Comparison of ENCODE assay signal across 10 cellular contexts in the genomic region with DNA sequence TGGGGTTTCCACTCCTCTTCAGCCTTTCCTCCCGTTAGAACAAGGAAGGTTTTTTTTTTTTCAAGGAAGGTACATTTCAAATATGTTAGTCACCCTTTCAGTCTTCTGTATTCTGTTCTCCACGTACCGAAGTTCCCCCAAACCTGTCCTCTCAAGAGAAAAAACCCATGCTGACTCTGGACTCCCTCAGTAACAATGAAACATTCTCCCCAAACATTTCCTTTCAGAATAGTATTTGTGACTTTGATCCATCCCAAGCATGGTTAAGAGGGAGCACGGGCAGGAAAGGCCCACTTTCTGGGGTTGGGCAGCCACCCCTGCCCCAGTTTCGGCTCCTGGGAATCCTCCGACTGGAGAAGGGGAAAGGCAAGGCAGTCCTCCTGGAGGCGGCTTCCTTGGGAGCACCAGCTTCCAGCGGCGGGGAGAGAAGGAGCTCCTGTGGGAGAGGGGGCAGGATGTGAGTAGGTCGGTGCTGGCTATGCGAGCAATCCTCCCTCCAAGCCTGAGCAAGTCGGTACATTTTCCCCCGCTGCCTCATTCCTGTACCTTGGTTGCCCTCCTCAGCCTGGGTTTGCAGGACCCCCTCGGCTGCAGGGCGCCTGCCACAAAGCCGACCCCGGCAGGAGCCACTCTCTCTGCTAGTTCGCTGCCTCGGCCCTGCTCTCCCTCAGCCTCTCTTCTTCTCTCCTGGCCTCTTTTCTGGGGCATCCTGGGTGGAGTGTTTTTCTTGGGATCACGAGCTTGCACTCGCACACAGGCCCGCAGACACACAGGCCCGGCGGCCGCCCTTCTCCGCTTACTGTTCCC. TPM values are rescaled to one million over a fixed set of nuclear protein-coding genes. Genes with fewer than 3 reads are reported as not detected.
A peak's percentile ranks its signal among the peaks of the same experiment; 100 is the strongest.
DNase-seq lines count a peak whose midpoint lies in the region; ATAC-seq and TF ChIP-seq lines count a peak whose summit lies in the region.
"Had no signal": no experiment of that assay in that cellular context is flagged by ENCODE, and none has a peak within 500 bp of the region (broad histone marks: within the 10 kb centered on the region; RNA-seq: fewer than 3 reads in every experiment).

No MANE protein-coding gene starts in this region.

- TF ChIP-seq POLR2A in transverse colon (IDR thresholded peaks at IDR 0.05): no peak

- peaks cover 25% of the 10 kb centered on the region for H3K4me1 Mint-ChIP-seq in activated CD4-positive, alpha-beta memory T cell treated with anti-CD3 and anti-CD28 coated beads, Interleukin-2, amount 10 ng/mL, durations not matched to agents 7 days and 5 days
- H3K4me1 Mint-ChIP-seq in activated CD4-positive, alpha-beta memory T cell treated with anti-CD3 and anti-CD28 coated beads for 36 hours (ENCODE audit: low read depth): peaks cover 27% of the 10 kb centered on the region

- POLR2A ChIA-PET in activated CD4-positive, alpha-beta memory T cell treated with anti-CD3 and anti-CD28 coated beads, Interleukin-2, amount 10 ng/mL, durations not matched to agents 7 days and 5 days (lab: Charles Lee): no interaction called here
- POLR2A ChIA-PET in activated CD4-positive, alpha-beta memory T cell treated with anti-CD3 and anti-CD28 coated beads for 36 hours (lab: Charles Lee): interaction anchor here (0.6 to 1.1 kb wide), 3 partner anchors 51 to 1205 kb away, joined by 3 to 4 read pairs (median 4); no protein-coding TSS in a partner anchor

- peaks cover 79% of the 10 kb centered on the region for H3K27me3 Mint-ChIP-seq in activated CD4-positive, alpha-beta memory T cell treated with anti-CD3 and anti-CD28 coated beads, Interleukin-2, amount 10 ng/mL, durations not matched to agents 7 days and 5 days
- H3K27me3 Mint-ChIP-seq in activated CD4-positive, alpha-beta memory T cell treated with anti-CD3 and anti-CD28 coated beads for 36 hours: peaks cover 58% of the 10 kb centered on the region

- 13 to 18% methylated on average over 24 to 26 of the region's 26 CpGs for WGBS in lung, 2 donors
- 17 to 29% methylated on average over 3 to 26 of the region's 26 CpGs for WGBS in transverse colon (ENCODE audit: low coverage in 1 of 2), 2 donors

- DNase-seq in activated CD4-positive, alpha-beta memory T cell treated with anti-CD3 and anti-CD28 coated beads, Interleukin-2, amount 10 ng/mL, durations not matched to agents 7 days and 5 days: no peak
- no peak for DNase-seq in activated CD4-positive, alpha-beta memory T cell treated with anti-CD3 and anti-CD28 coated beads for 36 hours
- peak; percentile 29 for DNase-seq in astrocyte of the spinal cord (ENCODE audit: low read depth, low spot score)
- no peak for DNase-seq in lung (ENCODE audit: low spot score)
- no peak for DNase-seq in transverse colon
- no peak for DNase-seq in inferior parietal cortex (ENCODE audit: extremely low spot score)
- no peak for DNase-seq in NCI-H345 treated with DMSO at 0.1 percent for 48 hours (lab: John Stamatoyannopoulos, UW; ENCODE audit: unreplicated experiment)
- DNase-seq: kidney glomerular epithelial cell, SW 1271 had no signal

- H3K36me3 Mint-ChIP-seq in activated CD4-positive, alpha-beta memory T cell treated with anti-CD3 and anti-CD28 coated beads, Interleukin-2, amount 10 ng/mL, durations not matched to agents 7 days and 5 days (ENCODE audit: low read depth): peaks cover 8% of the 10 kb centered on the region
- H3K36me3 Mint-ChIP-seq in activated CD4-positive, alpha-beta memory T cell treated with anti-CD3 and anti-CD28 coated beads for 36 hours: peaks cover 10% of the 10 kb centered on the region

- H3K4me3 ChIP-seq in astrocyte of the spinal cord (ENCODE audit: low read depth, low read length) (peak overlapping the region; percentile 93), lung (peak overlapping the region; percentile 40), transverse colon (peak overlapping the region; percentile 9 to 97 (median 64))

- H3K27ac Mint-ChIP-seq in activated CD4-positive, alpha-beta memory T cell treated with anti-CD3 and anti-CD28 coated beads, Interleukin-2, amount 10 ng/mL, durations not matched to agents 7 days and 5 days: no peak overlapping the region
- H3K27ac Mint-ChIP-seq in activated CD4-positive, alpha-beta memory T cell treated with anti-CD3 and anti-CD28 coated beads for 36 hours: no peak overlapping the region

- TF ChIP-seq EP300 in transverse colon (IDR thresholded peaks at IDR 0.05; ENCODE audit: low read depth): no peak

- peak overlapping the region; percentile 85 for H3K4me3 Mint-ChIP-seq in activated CD4-positive, alpha-beta memory T cell treated with anti-CD3 and anti-CD28 coated beads, Interleukin-2, amount 10 ng/mL, durations not matched to agents 7 days and 5 days
- H3K4me3 Mint-ChIP-seq in activated CD4-positive, alpha-beta memory T cell treated with anti-CD3 and anti-CD28 coated beads for 36 hours: no peak overlapping the region

- no peaks in the 10 kb centered on the region for H3K9me3 Mint-ChIP-seq in activated CD4-positive, alpha-beta memory T cell treated with anti-CD3 and anti-CD28 coated beads, Interleukin-2, amount 10 ng/mL, durations not matched to agents 7 days and 5 days
- no peaks in the 10 kb centered on the region for H3K9me3 Mint-ChIP-seq in activated CD4-positive, alpha-beta memory T cell treated with anti-CD3 and anti-CD28 coated beads for 36 hours

- H3K27ac ChIP-seq in lung (ENCODE audit: low read depth in 1 of 2, low read length in 1 of 2): peak overlapping the region in 1 of 2 donors; percentile 87
- peak overlapping the region; percentile 90 to 96 (median 92) for H3K27ac ChIP-seq in transverse colon

- H3K9me3 ChIP-seq in lung (ENCODE audit: control insufficient read depth in 2 of 2, insufficient read depth in 1 of 2, low read length in 1 of 2) (peaks cover 0 to 2% of the 10 kb centered on the region in 2 donors), transverse colon (no peaks in the 10 kb centered on the region)

- H3K4me1 ChIP-seq in lung (ENCODE audit: control insufficient read depth in 2 of 2, insufficient read depth in 2 of 2, low read length in 2 of 2) (peaks cover 0 to 9% of the 10 kb centered on the region in 2 donors), transverse colon (peaks cover 19 to 55% (median 46%) of the 10 kb centered on the region in 4 donors)

- in situ Hi-C loops in astrocyte of the spinal cord (cut with HindIII; ENCODE audit: low sequenced_read_pairs): no loop called here
- in situ Hi-C loops in transverse colon (cut with MboI; ENCODE audit: low pct_ligation_motif_present in 1 of 4, low pct_unique_long_range_greater_than_20kb in 1 of 4, low sequenced_read_pairs in 3 of 4): loop anchor here in 1 of 4 donors (10.0 kb wide), 1 partner anchor 243 kb away; no protein-coding TSS in a partner anchor

- no peak for TF ChIP-seq CTCF in astrocyte of the spinal cord (IDR thresholded peaks at IDR 0.05; ENCODE audit: low read depth, low read length)
- no peak for TF ChIP-seq CTCF in lung (IDR thresholded peaks at IDR 0.05; ENCODE audit: control extremely low read depth, extremely low read depth)
- TF ChIP-seq CTCF in transverse colon (IDR thresholded peaks at IDR 0.05): no peak

- CTCF ChIA-PET in activated CD4-positive, alpha-beta memory T cell treated with anti-CD3 and anti-CD28 coated beads, Interleukin-2, amount 10 ng/mL, durations not matched to agents 7 days and 5 days (lab: Charles Lee): no interaction called here
- CTCF ChIA-PET in activated CD4-positive, alpha-beta memory T cell treated with anti-CD3 and anti-CD28 coated beads for 36 hours (lab: Charles Lee): interaction anchor here (0.7 to 2.2 kb wide), 4 partner anchors 53 to 112 kb away, joined by 3 to 10 read pairs (median 6); no protein-coding TSS in a partner anchor

- ATAC-seq in lung (ENCODE audit: insufficient read depth, low FRiP score): no peak
- no peak for ATAC-seq in GM21576 (IDR thresholded peaks at IDR 0.05; ENCODE audit: unreplicated experiment)

- H3K27me3 ChIP-seq in lung (ENCODE audit: control insufficient read depth, insufficient read depth) (no peaks in the 10 kb centered on the region), transverse colon (no peaks in the 10 kb centered on the region)

- intact Hi-C loops in activated CD4-positive, alpha-beta memory T cell treated with anti-CD3 and anti-CD28 coated beads for 36 hours (cut with micrococcal nuclease): loop anchor here (5.0 kb wide), 2 partner anchors 64 to 1236 kb away; no protein-coding TSS in a partner anchor
- intact Hi-C loops in transverse colon (cut with DNase I; ENCODE audit: low total_unique reads): loop anchor here (2.0 to 10.0 kb wide), 2 partner anchors 31 to 243 kb away; no protein-coding TSS in a partner anchor

- H3K36me3 ChIP-seq in lung (ENCODE audit: control insufficient read depth in 2 of 2, insufficient read depth in 2 of 2, low read length in 2 of 2) (no peaks in the 10 kb centered on the region), transverse colon (no peaks in the 10 kb centered on the region)

RNA-seq across cellular contexts. Expression of gene HOXA1, which starts 2.1 kb away (rescaled TPM):
- total RNA-seq in activated CD4-positive, alpha-beta memory T cell treated with anti-CD3 and anti-CD28 coated beads, Interleukin-2, amount 10 ng/mL, durations not matched to agents 7 days and 5 days: under 1 TPM; 0.70 to 0.86 TPM
- total RNA-seq in activated CD4-positive, alpha-beta memory T cell treated with anti-CD3 and anti-CD28 coated beads for 36 hours: under 1 TPM; 0.29 to 0.43 TPM
- under 1 TPM; 0.31 to 0.37 TPM for total RNA-seq in lung
- under 1 TPM; 0.06 to 0.33 TPM for polyA plus RNA-seq in lung
- 1 to 10 TPM; 1.4 to 3.2 (median 1.8) TPM for total RNA-seq in transverse colon

RNA-seq across cellular contexts. Expression of gene HOXA2, which starts 4.6 kb away (rescaled TPM):
- not detected for total RNA-seq in activated CD4-positive, alpha-beta memory T cell treated with anti-CD3 and anti-CD28 coated beads, Interleukin-2, amount 10 ng/mL, durations not matched to agents 7 days and 5 days
- not detected for total RNA-seq in activated CD4-positive, alpha-beta memory T cell treated with anti-CD3 and anti-CD28 coated beads for 36 hours
- total RNA-seq in lung (1 to 10 TPM; 1.7 to 3.4 TPM), transverse colon (10 to 100 TPM in 1 of 4 donors, 1 to 10 TPM in 3; 2.7 to 16.1 (median 5.2) TPM)
- polyA plus RNA-seq in lung: 1 to 10 TPM in 1 of 2 donors, under 1 TPM in 1; 0.44 to 1.2 TPM

RNA-seq across cellular contexts. Expression of gene HOXA4, which starts 32.7 kb away (rescaled TPM):
- total RNA-seq in activated CD4-positive, alpha-beta memory T cell treated with anti-CD3 and anti-CD28 coated beads, Interleukin-2, amount 10 ng/mL, durations not matched to agents 7 days and 5 days: under 1 TPM in 1 of 2 experiments, not detected in 1; 0.15 TPM
- total RNA-seq in activated CD4-positive, alpha-beta memory T cell treated with anti-CD3 and anti-CD28 coated beads for 36 hours: not detected
- 1 to 10 TPM; 2.7 to 4.4 TPM for total RNA-seq in lung
- 1 to 10 TPM; 3.8 to 6.0 TPM for polyA plus RNA-seq in lung
- 10 to 100 TPM in 2 of 4 donors, 1 to 10 TPM in 2; 3.5 to 42.4 (median 10.6) TPM for total RNA-seq in transverse colon

RNA-seq across cellular contexts. Expression of gene HOXA5, which starts 45.6 kb away (rescaled TPM):
- not detected for total RNA-seq in activated CD4-positive, alpha-beta memory T cell treated with anti-CD3 and anti-CD28 coated beads, Interleukin-2, amount 10 ng/mL, durations not matched to agents 7 days and 5 days
- not detected for total RNA-seq in activated CD4-positive, alpha-beta memory T cell treated with anti-CD3 and anti-CD28 coated beads for 36 hours
- 10 to 100 TPM; 20.9 to 61.9 TPM for total RNA-seq in lung
- polyA plus RNA-seq in lung: 1 to 10 TPM; 9.2 to 9.5 TPM
- total RNA-seq in transverse colon: 10 to 100 TPM; 18.3 to 89.8 (median 31.6) TPM

RNA-seq across cellular contexts. Expression of gene HOXA6, which starts 49.7 kb away (rescaled TPM):
- total RNA-seq in activated CD4-positive, alpha-beta memory T cell treated with anti-CD3 and anti-CD28 coated beads, Interleukin-2, amount 10 ng/mL, durations not matched to agents 7 days and 5 days: not detected
- not detected for total RNA-seq in activated CD4-positive, alpha-beta memory T cell treated with anti-CD3 and anti-CD28 coated beads for 36 hours
- total RNA-seq in lung (1 to 10 TPM; 4.7 to 7.7 TPM), transverse colon (10 to 100 TPM; 12.9 to 27.8 (median 17.3) TPM)
- under 1 TPM; 0.49 to 0.94 TPM for polyA plus RNA-seq in lung

Comparison
In these comparisons a context has a peak if more than half of its experiments do, and no peak if none do; other contexts are left out.
1. H3K4me3 ChIP-seq: peak in every context shown above with its lines; median percentile 93 in astrocyte of the spinal cord; 64 in transverse colon; 40 in lung.